1 cellular context compared by ENCODE assay signal in the genomic region with DNA sequence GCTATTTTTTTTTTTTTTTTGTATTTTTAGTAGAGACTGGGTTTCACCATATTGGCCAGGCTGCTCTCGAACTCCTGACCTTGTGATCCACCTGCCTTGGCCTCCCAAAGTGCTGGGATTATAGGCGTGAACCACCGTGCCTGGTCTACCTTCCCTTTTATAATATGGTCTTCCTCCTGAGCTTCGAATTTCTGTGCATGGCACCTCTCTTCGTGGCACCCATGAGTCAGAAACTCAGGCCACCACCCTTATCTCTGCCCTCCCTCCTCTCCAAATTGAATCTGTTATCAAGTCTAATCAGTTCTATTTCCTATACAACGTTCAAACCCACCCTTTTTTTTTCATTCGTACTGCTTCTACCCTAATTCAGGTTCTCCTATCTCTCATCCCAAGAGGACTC.
TF ChIP-seq lines count a peak whose summit lies in the region.

No MANE protein-coding gene starts in this region.

TF ChIP-seq in K562, 482 proteins besides CTCF, POLR2A, EP300 and RAD21:
- 0 out of 2 replicates have a peak, but pooled peaks have one; percentile 20 for TF ChIP-seq DPF2 (IDR thresholded peaks at IDR 0.05)
